In the genomic region with DNA sequence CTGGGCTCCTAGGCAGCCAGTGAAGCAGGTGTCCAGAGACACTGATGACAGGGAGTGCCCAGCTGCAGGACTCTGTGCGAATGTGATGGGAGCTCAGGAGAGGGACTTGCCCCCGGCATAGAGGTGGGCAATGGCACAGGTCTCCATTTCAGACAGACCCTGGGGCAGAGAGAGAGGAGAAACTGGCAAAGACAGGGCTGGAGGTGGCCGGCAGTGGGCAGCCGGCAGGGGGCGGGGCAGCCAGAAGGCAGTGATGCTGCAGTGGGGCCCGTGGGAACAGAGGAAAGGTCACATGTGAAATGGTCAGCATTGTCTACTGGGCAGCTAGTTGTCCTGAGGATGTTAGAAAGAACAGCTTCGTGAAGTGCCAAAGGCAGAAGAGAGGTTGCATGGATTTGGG, we compare ENCODE assay signal across 21 cellular contexts.
"Had no signal": no experiment of that assay in that cellular context is flagged by ENCODE, and none has a peak within 500 bp of the region (broad histone marks: within the 10 kb centered on the region; RNA-seq: fewer than 3 reads in every experiment).

No MANE protein-coding gene starts in this region.

- ATAC-seq: activated CD4-positive, alpha-beta T cell treated with anti-CD3 and anti-CD28 coated beads for 36 hours; activated T-helper 17 cell treated with anti-CD3 and anti-CD28 coated beads, Interleukin-2, amount 50 U/mL, for 72 hours had no signal

- H3K9me3 Mint-ChIP-seq: activated naive CD4-positive, alpha-beta T cell treated with anti-CD3 and anti-CD28 coated beads for 36 hours had no signal

- H3K36me3 Mint-ChIP-seq: activated naive CD8-positive, alpha-beta T cell treated with anti-CD3 and anti-CD28 coated beads for 36 hours had no signal

- H3K36me3 ChIP-seq: brain microvascular endothelial cell, cardiac muscle cell had no signal

- H3K27me3 Mint-ChIP-seq: activated CD4-positive, alpha-beta memory T cell treated with anti-CD3 and anti-CD28 coated beads, Interleukin-2, amount 10 ng/mL, durations not matched to agents 7 days and 5 days; activated naive CD8-positive, alpha-beta T cell treated with anti-CD3 and anti-CD28 coated beads for 36 hours had no signal

- DNase-seq: activated CD4-positive, alpha-beta memory T cell treated with anti-CD3 and anti-CD28 coated beads, Interleukin-2, amount 10 ng/mL, durations not matched to agents 7 days and 5 days; activated CD4-positive, alpha-beta T cell treated with anti-CD3 and anti-CD28 coated beads for 36 hours; activated CD4-positive, alpha-beta T cell treated with anti-CD3 and anti-CD28 coated beads, Interleukin-2, amount 50 U/mL, for 1 hour; activated gamma-delta T cell; activated naive CD4-positive, alpha-beta T cell treated with anti-CD3 and anti-CD28 coated beads for 36 hours; activated naive CD8-positive, alpha-beta T cell treated with anti-CD3 and anti-CD28 coated beads for 36 hours; activated T-cell treated with anti-CD3 and anti-CD28 coated beads for 4 hours; activated T-cell treated with anti-CD3 and anti-CD28 coated beads, Interleukin-2, amount 50 U/mL, for 48 hours; brain microvascular endothelial cell; Karpas-422; NCI-H1048; NCI-H146; NCI-H187 treated with DMSO at 0.1 percent for 48 hours; NCI-H2081 treated with DMSO at 0.1 percent for 48 hours; NCI-H446; NCI-H524; SIG-M5; T-helper 1 cell had no signal

- H3K4me3 Mint-ChIP-seq: activated CD4-positive, alpha-beta memory T cell treated with anti-CD3 and anti-CD28 coated beads, Interleukin-2, amount 10 ng/mL, durations not matched to agents 7 days and 5 days; activated CD4-positive, alpha-beta T cell treated with anti-CD3 and anti-CD28 coated beads for 36 hours; activated naive CD4-positive, alpha-beta T cell treated with anti-CD3 and anti-CD28 coated beads for 36 hours; activated naive CD8-positive, alpha-beta T cell treated with anti-CD3 and anti-CD28 coated beads for 36 hours; activated T-helper 17 cell treated with anti-CD3 and anti-CD28 coated beads, Interleukin-2, amount 50 U/mL, for 72 hours had no signal

- H3K27ac ChIP-seq: brain microvascular endothelial cell, cardiac muscle cell, VCaP had no signal

- H3K27ac Mint-ChIP-seq: activated CD4-positive, alpha-beta memory T cell treated with anti-CD3 and anti-CD28 coated beads, Interleukin-2, amount 10 ng/mL, durations not matched to agents 7 days and 5 days; activated CD4-positive, alpha-beta T cell treated with anti-CD3 and anti-CD28 coated beads for 36 hours; activated naive CD4-positive, alpha-beta T cell treated with anti-CD3 and anti-CD28 coated beads for 36 hours; activated naive CD8-positive, alpha-beta T cell treated with anti-CD3 and anti-CD28 coated beads for 36 hours; activated T-helper 17 cell treated with anti-CD3 and anti-CD28 coated beads, Interleukin-2, amount 50 U/mL, for 72 hours had no signal

- H3K4me3 ChIP-seq: cardiac muscle cell had no signal

- H3K27me3 ChIP-seq: brain microvascular endothelial cell, cardiac muscle cell had no signal

- H3K4me1 Mint-ChIP-seq: activated CD4-positive, alpha-beta memory T cell treated with anti-CD3 and anti-CD28 coated beads, Interleukin-2, amount 10 ng/mL, durations not matched to agents 7 days and 5 days; activated CD4-positive, alpha-beta T cell treated with anti-CD3 and anti-CD28 coated beads for 36 hours; activated naive CD8-positive, alpha-beta T cell treated with anti-CD3 and anti-CD28 coated beads for 36 hours; activated T-helper 17 cell treated with anti-CD3 and anti-CD28 coated beads, Interleukin-2, amount 50 U/mL, for 72 hours had no signal
